Comparison of ENCODE assay signal across 24 cellular contexts in genomic region chr17:74604200-74604599, GRCh38. TPM values are rescaled to one million over a fixed set of nuclear protein-coding genes. Genes with fewer than 3 reads are reported as not detected.
"Had no signal": no experiment of that assay in that cellular context is flagged by ENCODE, and none has a peak within 500 bp of the region (broad histone marks: within the 10 kb centered on the region; RNA-seq: fewer than 3 reads in every experiment).

No MANE protein-coding gene starts in this region.

- H3K27ac Mint-ChIP-seq: activated CD4-positive, alpha-beta T cell treated with anti-CD3 and anti-CD28 coated beads for 36 hours; activated naive CD4-positive, alpha-beta T cell treated with anti-CD3 and anti-CD28 coated beads, Interleukin-2, amount 50 U/mL, for 72 hours; stimulated activated effector memory CD8-positive, alpha-beta T cell treated with anti-CD3 and anti-CD28 coated beads, Interleukin-12 subunit alpha, Interleukin-12 subunit beta, amount 100 ng/mL, for 72 hours had no signal

- H3K4me3 ChIP-seq: adrenal gland, breast epithelium, coronary artery, pancreas, sigmoid colon, tibial artery, uterus had no signal

- H3K4me1 ChIP-seq: breast epithelium, pancreas, uterus had no signal

- H3K27ac ChIP-seq: adrenal gland, breast epithelium, coronary artery, neutrophil, pancreas, tibial artery, uterus had no signal

- H3K36me3 ChIP-seq: adrenal gland, breast epithelium, neutrophil, pancreas, sigmoid colon, tibial artery, uterus had no signal

- H3K9me3 ChIP-seq: adrenal gland, breast epithelium, neutrophil, pancreas, sigmoid colon, tibial artery, uterus had no signal

- H3K27me3 ChIP-seq: pancreas, sigmoid colon, uterus had no signal

- H3K4me3 Mint-ChIP-seq: activated CD4-positive, alpha-beta T cell treated with anti-CD3 and anti-CD28 coated beads for 36 hours; stimulated activated effector memory CD8-positive, alpha-beta T cell treated with anti-CD3 and anti-CD28 coated beads, Interleukin-12 subunit alpha, Interleukin-12 subunit beta, amount 100 ng/mL, for 72 hours had no signal

- H3K36me3 Mint-ChIP-seq: activated naive CD4-positive, alpha-beta T cell treated with anti-CD3 and anti-CD28 coated beads, Interleukin-2, amount 50 U/mL, for 72 hours; stimulated activated effector memory CD8-positive, alpha-beta T cell treated with anti-CD3 and anti-CD28 coated beads, Interleukin-12 subunit alpha, Interleukin-12 subunit beta, amount 100 ng/mL, for 72 hours had no signal

- H3K9me3 Mint-ChIP-seq: activated naive CD4-positive, alpha-beta T cell treated with anti-CD3 and anti-CD28 coated beads, Interleukin-2, amount 50 U/mL, for 72 hours; stimulated activated effector memory CD8-positive, alpha-beta T cell treated with anti-CD3 and anti-CD28 coated beads, Interleukin-12 subunit alpha, Interleukin-12 subunit beta, amount 100 ng/mL, for 72 hours had no signal

- DNase-seq: activated CD4-positive, alpha-beta T cell treated with anti-CD3 and anti-CD28 coated beads for 36 hours; activated CD4-positive, alpha-beta T cell treated with anti-CD3 and anti-CD28 coated beads, Interleukin-2, amount 50 U/mL, for 48 hours; activated gamma-delta T cell; adrenal gland; foreskin melanocyte; head of caudate nucleus; left ventricle myocardium superior; mesenchymal stem cell; naive thymus-derived CD8-positive, alpha-beta T cell; pancreas; sigmoid colon; stimulated activated CD4-positive, alpha-beta T cell treated with anti-CD3 and anti-CD28 coated beads, Interleukin-4, amount 100 ng/mL, for 24 hours; tibial artery; uterus had no signal

- ATAC-seq: activated CD4-positive, alpha-beta T cell treated with anti-CD3 and anti-CD28 coated beads for 36 hours; activated naive CD4-positive, alpha-beta T cell treated with anti-CD3 and anti-CD28 coated beads, Interleukin-2, amount 50 U/mL, for 72 hours; left ventricle myocardium superior; naive thymus-derived CD8-positive, alpha-beta T cell; pancreas; stimulated activated effector memory CD8-positive, alpha-beta T cell treated with anti-CD3 and anti-CD28 coated beads, Interleukin-12 subunit alpha, Interleukin-12 subunit beta, amount 100 ng/mL, for 72 hours had no signal

RNA-seq across cellular contexts. Expression of gene CD300LD, which starts 12.1 kb away (rescaled TPM):
- total RNA-seq: activated naive CD4-positive, alpha-beta T cell treated with anti-CD3 and anti-CD28 coated beads, Interleukin-2, amount 50 U/mL, for 72 hours; adrenal gland; astrocyte; breast epithelium; epithelial cell of proximal tubule; kidney epithelial cell; left ventricle myocardium superior; mucosa of gallbladder; naive thymus-derived CD8-positive, alpha-beta T cell; pancreas; sigmoid colon; T-helper 2 cell treated with Interferon-gamma antibody and Interleukin-4, amounts not matched to agents 100 ng/mL and 5 ng/mL, for 36 hours; uterus had no signal
- polyA plus RNA-seq: adrenal gland; naive thymus-derived CD8-positive, alpha-beta T cell; pancreas; sigmoid colon had no signal

RNA-seq across cellular contexts. Expression of gene CD300E, which starts 19.3 kb away (rescaled TPM):
- total RNA-seq: activated CD4-positive, alpha-beta T cell treated with anti-CD3 and anti-CD28 coated beads for 36 hours; activated naive CD4-positive, alpha-beta T cell treated with anti-CD3 and anti-CD28 coated beads, Interleukin-2, amount 50 U/mL, for 72 hours; astrocyte; epithelial cell of proximal tubule; kidney epithelial cell; naive thymus-derived CD8-positive, alpha-beta T cell; T-helper 2 cell treated with Interferon-gamma antibody and Interleukin-4, amounts not matched to agents 100 ng/mL and 5 ng/mL, for 36 hours had no signal

RNA-seq across cellular contexts. Expression of gene CD300H, which starts 36.9 kb away (rescaled TPM):
- total RNA-seq: activated CD4-positive, alpha-beta T cell treated with anti-CD3 and anti-CD28 coated beads for 36 hours; activated naive CD4-positive, alpha-beta T cell treated with anti-CD3 and anti-CD28 coated beads, Interleukin-2, amount 50 U/mL, for 72 hours; adrenal gland; astrocyte; epithelial cell of proximal tubule; kidney epithelial cell; left ventricle myocardium superior; mucosa of gallbladder; naive thymus-derived CD8-positive, alpha-beta T cell; pancreas; sigmoid colon; T-helper 2 cell treated with Interferon-gamma antibody and Interleukin-4, amounts not matched to agents 100 ng/mL and 5 ng/mL, for 36 hours; uterus had no signal
- polyA plus RNA-seq: adrenal gland; naive thymus-derived CD8-positive, alpha-beta T cell; pancreas had no signal

RNA-seq across cellular contexts. Expression of gene CD300C, which starts 58.3 kb away (rescaled TPM):
- total RNA-seq: activated CD4-positive, alpha-beta T cell treated with anti-CD3 and anti-CD28 coated beads for 36 hours; kidney epithelial cell; naive thymus-derived CD8-positive, alpha-beta T cell had no signal
